Comparison of ENCODE assay signal across 22 cellular contexts in the genomic region with DNA sequence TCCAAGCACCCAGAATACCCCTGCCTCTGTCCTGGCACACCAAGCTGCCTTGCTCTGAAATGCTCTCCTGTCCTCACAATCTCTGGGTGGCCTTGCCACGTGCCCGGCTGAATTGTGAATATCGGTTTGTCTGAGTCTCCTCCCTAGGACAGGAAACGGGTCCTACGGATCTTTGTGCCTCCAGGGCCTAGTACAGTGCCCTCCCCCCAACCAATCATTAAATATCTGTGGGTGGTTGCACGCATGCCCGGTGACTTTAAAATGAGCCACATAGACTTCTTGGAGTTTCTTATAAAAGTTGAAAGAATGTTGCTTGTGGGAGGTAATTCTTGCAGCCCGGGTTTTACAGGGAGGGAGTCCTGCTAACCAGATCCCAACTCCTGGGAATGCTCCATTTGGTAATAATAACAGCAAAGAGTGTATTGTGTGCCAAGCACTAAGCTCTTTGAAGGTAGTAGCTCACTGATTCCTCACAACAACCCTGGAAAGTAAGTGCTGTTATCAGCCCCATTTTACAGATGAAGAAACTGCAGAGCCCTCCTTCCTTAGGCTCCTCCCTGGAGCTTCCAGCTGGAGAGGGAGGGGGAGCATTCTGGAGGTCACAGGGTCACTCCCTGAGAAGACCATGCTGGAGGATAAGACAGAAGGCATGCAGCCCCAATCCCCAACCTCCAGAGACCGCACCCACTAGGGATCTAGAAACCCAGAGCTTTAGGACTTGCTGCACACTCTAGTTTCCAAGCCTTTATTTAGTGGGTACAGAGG.
A peak's percentile ranks its signal among the peaks of the same experiment; 100 is the strongest.
DNase-seq lines count a peak whose midpoint lies in the region; ATAC-seq lines count a peak whose summit lies in the region.
"Had no signal": no experiment of that assay in that cellular context is flagged by ENCODE, and none has a peak within 500 bp of the region (broad histone marks: within the 10 kb centered on the region; RNA-seq: fewer than 3 reads in every experiment).

No MANE protein-coding gene starts in this region.

- H3K4me1 Mint-ChIP-seq in stimulated activated effector memory CD8-positive, alpha-beta T cell treated with anti-CD3 and anti-CD28 coated beads, Interleukin-12 subunit alpha, Interleukin-12 subunit beta, amount 100 ng/mL, for 72 hours: peaks cover 16% of the 10 kb centered on the region
- H3K4me1 Mint-ChIP-seq: activated CD8-positive, alpha-beta memory T cell treated with anti-CD3 and anti-CD28 coated beads, Interleukin-2, amount 10 ng/mL, durations not matched to agents 7 days and 5 days; activated T-helper 17 cell treated with anti-CD3 and anti-CD28 coated beads, Interleukin-2, amount 50 U/mL, for 72 hours had no signal

- peak overlapping the region; percentile 93 for H3K27ac ChIP-seq in angular gyrus (ENCODE audit: low read depth, low read length)
- H3K27ac ChIP-seq: 22Rv1, adrenal gland, heart right ventricle, stomach had no signal

- H3K9me3 Mint-ChIP-seq in stimulated activated effector memory CD8-positive, alpha-beta T cell treated with anti-CD3 and anti-CD28 coated beads, Interleukin-12 subunit alpha, Interleukin-12 subunit beta, amount 100 ng/mL, for 72 hours: no peaks in the 10 kb centered on the region
- H3K9me3 Mint-ChIP-seq: activated T-helper 17 cell treated with anti-CD3 and anti-CD28 coated beads, Interleukin-2, amount 50 U/mL, for 72 hours had no signal

- no peak overlapping the region for H3K4me3 Mint-ChIP-seq in stimulated activated effector memory CD8-positive, alpha-beta T cell treated with anti-CD3 and anti-CD28 coated beads, Interleukin-12 subunit alpha, Interleukin-12 subunit beta, amount 100 ng/mL, for 72 hours
- H3K4me3 Mint-ChIP-seq: activated CD8-positive, alpha-beta memory T cell treated with anti-CD3 and anti-CD28 coated beads, Interleukin-2, amount 10 ng/mL, durations not matched to agents 7 days and 5 days; activated T-helper 17 cell treated with anti-CD3 and anti-CD28 coated beads, Interleukin-2, amount 50 U/mL, for 72 hours had no signal

- peak overlapping the region; percentile 72 for H3K27ac Mint-ChIP-seq in stimulated activated effector memory CD8-positive, alpha-beta T cell treated with anti-CD3 and anti-CD28 coated beads, Interleukin-12 subunit alpha, Interleukin-12 subunit beta, amount 100 ng/mL, for 72 hours
- H3K27ac Mint-ChIP-seq: activated CD8-positive, alpha-beta memory T cell treated with anti-CD3 and anti-CD28 coated beads, Interleukin-2, amount 10 ng/mL, durations not matched to agents 7 days and 5 days; activated T-helper 17 cell treated with anti-CD3 and anti-CD28 coated beads, Interleukin-2, amount 50 U/mL, for 72 hours had no signal

- DNase-seq in NCI-H82 (lab: John Stamatoyannopoulos, UW) (peak; percentile 44), NCI-H82 treated with DMSO at 0.1 percent for 48 hours (lab: John Stamatoyannopoulos, UW; ENCODE audit: unreplicated experiment) (no peak), hippocampal formation (lab: John Stamatoyannopoulos, UW) (peak; percentile 41 to 56), NCI-H446 treated with DMSO at 0.1 percent for 48 hours (lab: John Stamatoyannopoulos, UW) (no peak)
- DNase-seq in stimulated activated effector memory CD8-positive, alpha-beta T cell treated with anti-CD3 and anti-CD28 coated beads, Interleukin-12 subunit alpha, Interleukin-12 subunit beta, amount 100 ng/mL, for 72 hours (ENCODE audit: low spot score in 2 of 2): no peak
- DNase-seq: activated CD8-positive, alpha-beta memory T cell treated with anti-CD3 and anti-CD28 coated beads, Interleukin-2, amount 10 ng/mL, durations not matched to agents 7 days and 5 days; adrenal gland; BE2C; central memory CD4-positive, alpha-beta T cell; effector CD8-positive, alpha-beta T cell; GOT3; heart right ventricle; NCI-H1694 treated with DMSO at 0.1 percent for 48 hours; NCI-H345; RPMI8226; stimulated activated CD4-positive, alpha-beta T cell treated with anti-CD3 and anti-CD28 coated beads, Interleukin-1b, Interleukin-23, amount 100 ng/mL, for 48 hours; stomach had no signal

- no peak for ATAC-seq in stimulated activated effector memory CD8-positive, alpha-beta T cell treated with anti-CD3 and anti-CD28 coated beads, Interleukin-12 subunit alpha, Interleukin-12 subunit beta, amount 100 ng/mL, for 72 hours
- ATAC-seq in GM21367 (IDR thresholded peaks at IDR 0.05; ENCODE audit: unreplicated experiment) (no peak), GM18907 (IDR thresholded peaks at IDR 0.05; ENCODE audit: unreplicated experiment) (no peak)
- ATAC-seq: activated CD8-positive, alpha-beta memory T cell treated with anti-CD3 and anti-CD28 coated beads, Interleukin-2, amount 10 ng/mL, durations not matched to agents 7 days and 5 days; activated T-helper 17 cell treated with anti-CD3 and anti-CD28 coated beads, Interleukin-2, amount 50 U/mL, for 72 hours; heart right ventricle had no signal

- peaks cover 26% of the 10 kb centered on the region for H3K36me3 Mint-ChIP-seq in stimulated activated effector memory CD8-positive, alpha-beta T cell treated with anti-CD3 and anti-CD28 coated beads, Interleukin-12 subunit alpha, Interleukin-12 subunit beta, amount 100 ng/mL, for 72 hours

Comparison
In these comparisons a context has a peak if more than half of its experiments do, and no peak if none do; other contexts are left out.
1. DNase-seq: peak in NCI-H82 (single experiment) and hippocampal formation (2 of 2); none in NCI-H82 treated with DMSO at 0.1 percent for 48 hours (single experiment), stimulated activated effector memory CD8-positive, alpha-beta T cell treated with anti-CD3 and anti-CD28 coated beads, Interleukin-12 subunit alpha, Interleukin-12 subunit beta, amount 100 ng/mL, for 72 hours (0 of 2) and NCI-H446 treated with DMSO at 0.1 percent for 48 hours (single experiment).